In genomic region chr6:55776131-55776530, GRCh38 we compare ENCODE assay signal across 25 cellular contexts.
"Had no signal": no experiment of that assay in that cellular context is flagged by ENCODE, and none has a peak within 500 bp of the region (broad histone marks: within the 10 kb centered on the region; RNA-seq: fewer than 3 reads in every experiment).

No MANE protein-coding gene starts in this region.

- H3K9me3 ChIP-seq: breast epithelium had no signal

- H3K36me3 ChIP-seq: breast epithelium had no signal

- H3K27me3 ChIP-seq: breast epithelium had no signal

- H3K4me1 ChIP-seq: breast epithelium had no signal

- DNase-seq: activated B cell treated with CpG ODN at 0.5 μM for 24 hours; activated CD4-positive, alpha-beta T cell treated with anti-CD3 and anti-CD28 coated beads for 1 hour; activated CD4-positive, alpha-beta T cell treated with anti-CD3 and anti-CD28 coated beads, Interleukin-2, amount 10 ng/mL, durations not matched to agents 24 days and 14 days; activated CD4-positive, alpha-beta T cell treated with anti-CD3 and anti-CD28 coated beads, Interleukin-2, amount 50 U/mL, for 48 hours; activated CD8-positive, alpha-beta memory T cell treated with anti-CD3 and anti-CD28 coated beads, Interleukin-2, amount 10 ng/mL, durations not matched to agents 7 days and 5 days; activated effector memory CD4-positive, alpha-beta T cell treated with Interleukin-2 at 50 U/mL for 16 hours; activated naive CD4-positive, alpha-beta T cell; activated T-cell treated with anti-CD3 and anti-CD28 coated beads, Interleukin-2, amount 50 U/mL, for 24 hours; aorta; caudate nucleus; KBM-7; MV-4-11; NCI-H1092 treated with DMSO at 0.1 percent for 48 hours; NCI-H1436 treated with DMSO at 0.1 percent for 48 hours; NCI-H187; NCI-H2081; NCI-H2171; NCI-H2227 treated with DMSO at 0.1 percent for 48 hours; NCI-H446 treated with DMSO at 0.1 percent for 48 hours; NCI-H526 treated with DMSO at 0.1 percent for 48 hours; NCI-H82; SIG-M5; T-helper 17 cell; T-helper 9 cell had no signal

- H3K27ac ChIP-seq: breast epithelium had no signal

- H3K4me3 ChIP-seq: breast epithelium had no signal
